In the genomic region with DNA sequence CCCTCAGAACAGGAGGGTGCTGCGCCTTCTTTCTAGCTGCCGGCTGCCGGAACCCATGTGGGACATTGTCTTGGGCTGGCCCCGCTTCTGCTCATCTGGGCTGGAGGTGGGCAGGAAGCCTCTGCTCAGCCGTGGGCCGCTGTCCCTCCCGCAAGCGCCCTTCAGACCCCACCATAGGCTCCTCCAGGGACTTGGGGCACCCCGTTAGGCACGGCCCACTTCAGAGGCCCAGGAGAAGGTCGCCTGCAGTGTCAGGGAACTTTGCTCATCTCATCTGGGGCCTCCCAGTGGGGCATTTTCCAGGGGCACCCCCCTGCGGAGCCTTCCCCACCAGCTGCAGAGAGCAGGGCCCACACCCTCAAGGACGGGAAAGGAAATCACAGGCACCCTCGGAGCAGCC, we compare ENCODE assay signal across 28 cellular contexts. TPM values are rescaled to one million over a fixed set of nuclear protein-coding genes. Genes with fewer than 3 reads are reported as not detected.
"Had no signal": no experiment of that assay in that cellular context is flagged by ENCODE, and none has a peak within 500 bp of the region (broad histone marks: within the 10 kb centered on the region; RNA-seq: fewer than 3 reads in every experiment).

No MANE protein-coding gene starts in this region.

- H3K27ac ChIP-seq: coronary artery, esophagus squamous epithelium, neural progenitor cell, prostate gland, skin epidermis, spleen, testis, tibial artery had no signal

- H2AFZ ChIP-seq: neural progenitor cell had no signal

- H3K27me3 ChIP-seq: testis had no signal

- ATAC-seq: mucosa of descending colon; natural killer cell treated with Interleukin-12 subunit alpha and Interleukin-12 subunit beta and Interleukin-15 and Interleukin-18, amount 100 ng/mL, for 72 hours; right cardiac atrium; stimulated activated memory B cell treated with anti-CD40 and anti-IgM and Interleukin-4, amounts not matched to agents 10 μg/mL and 1 μg/mL and 100 μg/mL, for 72 hours; stimulated activated naive CD8-positive, alpha-beta T cell treated with anti-CD3 and anti-CD28 coated beads, Interleukin-15, Interleukin-2, amounts not matched to agents 100 U/mL and 50 U/mL, for 24 hours had no signal

- H3K27me3 Mint-ChIP-seq: stimulated activated memory B cell treated with anti-CD40 and anti-IgM and Interleukin-4, amounts not matched to agents 10 μg/mL and 1 μg/mL and 100 μg/mL, for 72 hours had no signal

- H3K36me3 Mint-ChIP-seq: mesothelial cell of epicardium; natural killer cell treated with Interleukin-12 subunit alpha and Interleukin-12 subunit beta and Interleukin-15 and Interleukin-18, amount 100 ng/mL, for 72 hours; neural progenitor cell; type B pancreatic cell had no signal

- FAIRE-seq: endometrium, keratinocyte had no signal

- H3K9me3 Mint-ChIP-seq: mesothelial cell of epicardium; naive B cell; natural killer cell treated with Interleukin-12 subunit alpha and Interleukin-12 subunit beta and Interleukin-15 and Interleukin-18, amount 100 ng/mL, for 72 hours; neural progenitor cell; stimulated activated memory B cell treated with anti-CD40 and anti-IgM and Interleukin-4, amounts not matched to agents 10 μg/mL and 1 μg/mL and 100 μg/mL, for 72 hours; type B pancreatic cell had no signal

- H3K27ac Mint-ChIP-seq: mesothelial cell of epicardium; naive B cell; natural killer cell treated with Interleukin-12 subunit alpha and Interleukin-12 subunit beta and Interleukin-15 and Interleukin-18, amount 100 ng/mL, for 72 hours; neural progenitor cell; type B pancreatic cell had no signal

- H3K36me3 ChIP-seq: neural progenitor cell, prostate gland had no signal

- H3K9me3 ChIP-seq: esophagus squamous epithelium, mucosa of descending colon, prostate gland, spleen, testis, tibial artery had no signal

- H3K4me2 ChIP-seq: neural progenitor cell had no signal

- H3K9ac ChIP-seq: neural progenitor cell had no signal

- H3K4me3 ChIP-seq: coronary artery, esophagus squamous epithelium, mucosa of descending colon, neural progenitor cell, prostate gland, skin epidermis, spleen, testis, tibial artery had no signal

- DNase-seq: dermis blood vessel endothelial cell; effector memory CD4-positive, alpha-beta T cell; erythroblast; esophagus squamous epithelium; foreskin melanocyte; mesenchymal stem cell; mucosa of descending colon; naive B cell; nucleus accumbens; spleen; stimulated activated CD4-positive, alpha-beta T cell treated with anti-CD3 and anti-CD28 coated beads, Interleukin-4, amount 100 ng/mL, for 4 hours; stimulated activated naive CD8-positive, alpha-beta T cell treated with anti-CD3 and anti-CD28 coated beads, Interleukin-15, Interleukin-2, amounts not matched to agents 100 U/mL and 50 U/mL, for 24 hours; substantia nigra; testis; tibial artery had no signal

- H3K4me1 ChIP-seq: esophagus squamous epithelium, prostate gland had no signal

- H3K4me3 Mint-ChIP-seq: mesothelial cell of epicardium; naive B cell; natural killer cell treated with Interleukin-12 subunit alpha and Interleukin-12 subunit beta and Interleukin-15 and Interleukin-18, amount 100 ng/mL, for 72 hours; neural progenitor cell; stimulated activated memory B cell treated with anti-CD40 and anti-IgM and Interleukin-4, amounts not matched to agents 10 μg/mL and 1 μg/mL and 100 μg/mL, for 72 hours; type B pancreatic cell had no signal

RNA-seq across cellular contexts. Expression of a gene that starts 32.9 kb away (rescaled TPM):
- total RNA-seq: lung microvascular endothelial cell, osteocyte had no signal

RNA-seq across cellular contexts. Expression of a gene that starts 54.3 kb away (rescaled TPM):
- total RNA-seq: natural killer cell treated with Interleukin-12 subunit alpha and Interleukin-12 subunit beta and Interleukin-15 and Interleukin-18, amount 100 ng/mL, for 72 hours had no signal
- polyA plus RNA-seq: keratinocyte had no signal
